29 cellular contexts compared by ENCODE assay signal in the genomic region with DNA sequence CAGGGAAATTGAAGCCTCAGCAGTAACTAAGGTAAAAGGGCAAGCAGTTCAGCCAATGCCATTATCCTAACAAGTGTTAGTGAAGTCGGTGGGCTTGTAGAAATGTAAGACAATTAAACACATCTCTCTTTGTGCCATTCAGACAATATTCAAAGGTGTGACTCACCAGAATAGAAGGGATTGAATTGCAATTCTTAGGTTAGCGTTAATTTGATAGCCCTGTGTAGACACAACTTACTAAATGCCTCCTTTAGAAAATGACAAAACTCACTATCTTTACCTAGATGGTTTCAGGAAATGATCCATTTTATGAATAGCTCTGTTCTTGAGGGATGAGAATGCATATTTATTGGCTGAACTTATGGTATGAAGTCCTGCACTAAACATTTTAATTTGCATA.
"Had no signal": no experiment of that assay in that cellular context is flagged by ENCODE, and none has a peak within 500 bp of the region (broad histone marks: within the 10 kb centered on the region; RNA-seq: fewer than 3 reads in every experiment).

No MANE protein-coding gene starts in this region.

- DNase-seq: activated CD4-positive, alpha-beta memory T cell treated with anti-CD3 and anti-CD28 coated beads for 36 hours; activated CD4-positive, alpha-beta T cell treated with anti-CD3 and anti-CD28 coated beads for 36 hours; activated CD4-positive, alpha-beta T cell treated with anti-CD3 and anti-CD28 coated beads, Interleukin-2, amount 10 ng/mL, durations not matched to agents 24 days and 14 days; activated CD4-positive, CD25-positive, alpha-beta regulatory T cell; activated CD4-positive, CD25-positive, alpha-beta regulatory T cell treated with anti-CD3 and anti-CD28 coated beads, Interleukin-2, amount 50 U/mL, for 72 hours; activated CD8-positive, alpha-beta memory T cell treated with anti-CD3 and anti-CD28 coated beads, Interleukin-2, amount 10 ng/mL, durations not matched to agents 7 days and 5 days; activated CD8-positive, alpha-beta memory T cell treated with anti-CD3 and anti-CD28 coated beads, Interleukin-2, amount 50 U/mL, for 4 hours; activated CD8-positive, alpha-beta T cell treated with anti-CD3 and anti-CD28 coated beads, Interleukin-2, amount 10 ng/mL, durations not matched to agents 7 days and 5 days; activated gamma-delta T cell; activated naive CD4-positive, alpha-beta T cell; activated naive CD4-positive, alpha-beta T cell treated with anti-CD3 and anti-CD28 coated beads, Interleukin-2, amount 10 ng/mL, durations not matched to agents 7 days and 5 days; activated naive CD8-positive, alpha-beta T cell treated with anti-CD3 and anti-CD28 coated beads, Interleukin-2, amount 10 ng/mL, durations not matched to agents 7 days and 5 days; activated T-cell treated with anti-CD3 and anti-CD28 coated beads, Interleukin-2, amount 50 U/mL, for 1 hour; activated T-cell treated with anti-CD3 and anti-CD28 coated beads, Interleukin-2, amount 50 U/mL, for 72 hours; central memory CD4-positive, alpha-beta T cell; cerebellar nuclear complex; colonic mucosa; dorsolateral prefrontal cortex; effector CD4-positive, alpha-beta T cell; effector memory CD8-positive, alpha-beta T cell; erythroblast; foreskin keratinocyte; T-helper 2 cell had no signal

- H3K9me3 ChIP-seq: ascending aorta, breast epithelium, colonic mucosa, esophagus muscularis mucosa, gastroesophageal sphincter had no signal

- H3K36me3 ChIP-seq: ascending aorta, breast epithelium, cardiac muscle cell, colonic mucosa, esophagus muscularis mucosa, gastroesophageal sphincter had no signal

- H3K4me1 ChIP-seq: ascending aorta, breast epithelium, colonic mucosa, esophagus muscularis mucosa, foreskin keratinocyte, gastroesophageal sphincter had no signal

- H3K27me3 ChIP-seq: ascending aorta, cardiac muscle cell, colonic mucosa, esophagus muscularis mucosa, foreskin keratinocyte, gastroesophageal sphincter had no signal

- H3K4me3 ChIP-seq: ascending aorta, breast epithelium, cardiac muscle cell, colonic mucosa, dorsolateral prefrontal cortex, esophagus muscularis mucosa, gastroesophageal sphincter had no signal

- H3K27ac ChIP-seq: ascending aorta, breast epithelium, cardiac muscle cell, colonic mucosa, dorsolateral prefrontal cortex, esophagus muscularis mucosa, foreskin keratinocyte, gastroesophageal sphincter had no signal

- ATAC-seq: activated CD4-positive, alpha-beta T cell treated with anti-CD3 and anti-CD28 coated beads for 36 hours; activated CD8-positive, alpha-beta memory T cell treated with anti-CD3 and anti-CD28 coated beads, Interleukin-2, amount 10 ng/mL, durations not matched to agents 7 days and 5 days; activated CD8-positive, alpha-beta T cell treated with anti-CD3 and anti-CD28 coated beads, Interleukin-2, amount 10 ng/mL, durations not matched to agents 7 days and 5 days; activated naive CD4-positive, alpha-beta T cell treated with anti-CD3 and anti-CD28 coated beads, Interleukin-2, amount 50 U/mL, for 72 hours; activated T-cell treated with anti-CD3 and anti-CD28 coated beads, Interleukin-2, amount 50 U/mL, for 72 hours; effector memory CD8-positive, alpha-beta T cell; foreskin keratinocyte; gastroesophageal sphincter had no signal
